Comparison of ENCODE assay signal across 12 cellular contexts in genomic region chr3:48852151-48852550, GRCh38. TPM values are rescaled to one million over a fixed set of nuclear protein-coding genes. Genes with fewer than 3 reads are reported as not detected.
DNase-seq lines count a peak whose midpoint lies in the region; ATAC-seq, FAIRE-seq and TF ChIP-seq lines count a peak whose summit lies in the region.
"Had no signal": no experiment of that assay in that cellular context is flagged by ENCODE, and none has a peak within 500 bp of the region (broad histone marks: within the 10 kb centered on the region; RNA-seq: fewer than 3 reads in every experiment).

No MANE protein-coding gene starts in this region.

- CTCF ChIA-PET in activated CD4-positive, alpha-beta T cell treated with anti-CD3 and anti-CD28 coated beads, Interleukin-2, amount 10 ng/mL, durations not matched to agents 7 days and 5 days (lab: Charles Lee) = interaction anchor here (0.6 to 0.8 kb wide), 2 partner anchors 69 to 94 kb away, joined by 3 read pairs; no protein-coding TSS in a partner anchor
- CTCF ChIA-PET in activated CD4-positive, alpha-beta T cell treated with anti-CD3 and anti-CD28 coated beads for 36 hours (lab: Charles Lee) = no interaction called here
- CTCF ChIA-PET in H1 (lab: Charles Lee; ENCODE audit: partially characterized antibody) = no interaction called here

- no peak for TF ChIP-seq EP300 in H1 (IDR thresholded peaks at IDR 0.05; ENCODE audit: borderline replicate concordance in 1 of 2, low read depth in 2 of 2, low read length in 2 of 2)

- H2AK5ac ChIP-seq in H1 (ENCODE audit: low read depth, low read length) = no peak overlapping the region

- H3K4ac ChIP-seq in H1 (replicated peaks; ENCODE audit: insufficient read length, low read depth, low read length) = no peak overlapping the region

- H3K4me2 ChIP-seq in OCI-LY1 (ENCODE audit: low read length) (no peak overlapping the region), H1 (ENCODE audit: insufficient read depth in 1 of 2, low read depth in 2 of 2, low read length in 2 of 2) (no peak overlapping the region)

- intact Hi-C loops in activated CD4-positive, alpha-beta T cell treated with anti-CD3 and anti-CD28 coated beads for 36 hours (cut with DNase I, micrococcal nuclease) = no loop called here

- POLR2A ChIA-PET in activated CD4-positive, alpha-beta T cell treated with anti-CD3 and anti-CD28 coated beads, Interleukin-2, amount 10 ng/mL, durations not matched to agents 7 days and 5 days (lab: Charles Lee) = no interaction called here
- POLR2A ChIA-PET in activated CD4-positive, alpha-beta T cell treated with anti-CD3 and anti-CD28 coated beads for 36 hours (lab: Charles Lee) = no interaction called here
- POLR2A ChIA-PET in H1 (lab: Charles Lee; ENCODE audit: partially characterized antibody) = interaction anchor here (0.8 to 1.6 kb wide), 2 partner anchors 9 to 156 kb away, joined by 3 to 5 read pairs; no protein-coding TSS in a partner anchor

- no peak overlapping the region; the same call in 1 of the 2 replicates for H3K9ac ChIP-seq in OCI-LY1 (ENCODE audit: low read length)
- H3K9ac ChIP-seq in H1 (replicated peaks in 1 of 4; ENCODE audit: extremely low read depth in 1 of 4, low read depth in 3 of 4, low read length in 3 of 4) = no peak overlapping the region; a peak in 1 of 7 replicates

- H3K9me3 ChIP-seq in OCI-LY1 (ENCODE audit: low read length) (no peaks in the 10 kb centered on the region), H1 (ENCODE audit: insufficient read depth in 2 of 2, low read depth in 1 of 2, low read length in 1 of 2) (no peaks in the 10 kb centered on the region)
- H3K9me3 ChIP-seq: SJCRH30 had no signal

- no peaks in the 10 kb centered on the region for H3F3A ChIP-seq in OCI-LY1 (ENCODE audit: insufficient read depth, low read length)

- peaks cover 9% of the 10 kb centered on the region for H3K4me1 Mint-ChIP-seq in activated CD4-positive, alpha-beta T cell treated with anti-CD3 and anti-CD28 coated beads, Interleukin-2, amount 10 ng/mL, durations not matched to agents 7 days and 5 days
- peaks cover 7% of the 10 kb centered on the region for H3K4me1 Mint-ChIP-seq in activated CD4-positive, alpha-beta T cell treated with anti-CD3 and anti-CD28 coated beads for 36 hours

- H4K8ac ChIP-seq in H1 (ENCODE audit: extremely low read depth, insufficient read depth, low read length) = 0 out of 2 replicates have a peak overlapping the region, but pooled peaks have one; percentile 20

- H3K4me3 ChIP-seq in OCI-LY1 (ENCODE audit: low read depth, low read length, poor library complexity, severe bottlenecking) = no peak overlapping the region
- H3K4me3 ChIP-seq in H1 (ENCODE audit: extremely low read depth in 1 of 4, insufficient read depth in 2 of 4, low read depth in 3 of 4, low read length in 4 of 4) = no peak overlapping the region
- H3K4me3 ChIP-seq: SJCRH30 had no signal

- H2AFZ ChIP-seq in OCI-LY1 (ENCODE audit: low read length) = no peak overlapping the region
- H2AFZ ChIP-seq in H1 (ENCODE audit: low read length) = no peak overlapping the region

- H2BK120ac ChIP-seq in H1 (replicated peaks; ENCODE audit: low read depth, low read length) = no peak overlapping the region

- no peaks in the 10 kb centered on the region for H3K27me3 Mint-ChIP-seq in activated CD4-positive, alpha-beta T cell treated with anti-CD3 and anti-CD28 coated beads, Interleukin-2, amount 10 ng/mL, durations not matched to agents 7 days and 5 days
- no peaks in the 10 kb centered on the region for H3K27me3 Mint-ChIP-seq in activated CD4-positive, alpha-beta T cell treated with anti-CD3 and anti-CD28 coated beads for 36 hours

- H3K4me3 Mint-ChIP-seq in activated CD4-positive, alpha-beta T cell treated with anti-CD3 and anti-CD28 coated beads, Interleukin-2, amount 10 ng/mL, durations not matched to agents 7 days and 5 days = no peak overlapping the region
- no peak overlapping the region for H3K4me3 Mint-ChIP-seq in activated CD4-positive, alpha-beta T cell treated with anti-CD3 and anti-CD28 coated beads for 36 hours

- H3K79me1 ChIP-seq in H1 (ENCODE audit: low read depth, low read length) = no peaks in the 10 kb centered on the region

- TF ChIP-seq CTCF in OCI-LY1 (IDR thresholded peaks at IDR 0.05; ENCODE audit: low read length) (no peak), H1 (IDR thresholded peaks at IDR 0.05; ENCODE audit: control extremely low read depth in 1 of 3, insufficient read depth in 1 of 3, low read depth in 1 of 3, low read length in 3 of 3) (no peak)

- H3K79me2 ChIP-seq in OCI-LY1 (ENCODE audit: insufficient read depth, low read length) = no peaks in the 10 kb centered on the region
- H3K79me2 ChIP-seq in H1 (ENCODE audit: control insufficient read depth in 1 of 2, insufficient read depth in 2 of 2, low read length in 2 of 2) = no peaks in the 10 kb centered on the region

- no peak overlapping the region for H2BK20ac ChIP-seq in H1 (ENCODE audit: low read length)

- ATAC-seq in activated CD4-positive, alpha-beta T cell treated with anti-CD3 and anti-CD28 coated beads for 36 hours = no peak
- ATAC-seq in HG02623 (IDR thresholded peaks at IDR 0.05; ENCODE audit: unreplicated experiment) = no peak

- FAIRE-seq in H1 (lab: Jason Lieb, UNC) = no peak

- no peaks in the 10 kb centered on the region; the same call in 1 of the 2 replicates for H3K36me3 ChIP-seq in OCI-LY1 (ENCODE audit: insufficient read depth, low read length)
- no peaks in the 10 kb centered on the region for H3K36me3 ChIP-seq in H1 (ENCODE audit: control insufficient read depth in 2 of 4, insufficient read depth in 4 of 4, low read length in 3 of 4)
- H3K36me3 ChIP-seq: SJCRH30 had no signal

- H3K4me1 ChIP-seq in OCI-LY1 (ENCODE audit: insufficient read depth, low read length, severe bottlenecking) = peaks cover 44% of the 10 kb centered on the region
- H3K4me1 ChIP-seq in H1 (replicated peaks in 1 of 4; ENCODE audit: control insufficient read depth in 3 of 4, insufficient read depth in 4 of 4, low read length in 3 of 4) = peaks cover 0 to 2% (median 0%) of the 10 kb centered on the region in 4 experiments; a peak in 1 of 7 replicates

- no peak overlapping the region for H2BK12ac ChIP-seq in H1 (ENCODE audit: low read depth, low read length)

- no peaks in the 10 kb centered on the region for H3K27me3 ChIP-seq in OCI-LY1 (ENCODE audit: insufficient read depth, low read length)
- no peaks in the 10 kb centered on the region; a peak in 1 of 7 replicates for H3K27me3 ChIP-seq in H1 (replicated peaks in 1 of 4; ENCODE audit: control insufficient read depth in 3 of 4, extremely low read depth in 1 of 4, insufficient read depth in 3 of 4, low read length in 3 of 4)
- H3K27me3 ChIP-seq: SJCRH30 had no signal

- TF ChIP-seq POLR2A in H1 (IDR thresholded peaks at IDR 0.05; ENCODE audit: control extremely low read depth in 1 of 2, low read depth in 2 of 2, low read length in 2 of 2) = no peak

- H4K20me1 ChIP-seq in OCI-LY1 (ENCODE audit: insufficient read depth, low read length) (no peaks in the 10 kb centered on the region), H1 (replicated peaks in 1 of 2; ENCODE audit: control insufficient read depth in 1 of 2, insufficient read depth in 2 of 2, low read length in 2 of 2) (no peaks in the 10 kb centered on the region)

- no peak for TF ChIP-seq RAD21 in H1 (IDR thresholded peaks at IDR 0.05 in 1 of 2, conservative IDR thresholded peaks at IDR 0.05 in 1 of 2; ENCODE audit: low read depth in 2 of 2, low read length in 2 of 2)

- WGBS in H1 (ENCODE audit: extremely low coverage in 1 of 2, insufficient coverage in 1 of 2, insufficient read length in 1 of 2, insufficient replicate concordance in 2 of 2, low coverage in 1 of 2, low lambda C conversion rate in 2 of 2, missing lambda C conversion rate in 1 of 2), 2 experiments = 86% methylated on average over 4 of the region's 5 CpGs; no CpG with 5 or more reads in 1 of the 2 experiments

- DNase-seq in activated CD4-positive, alpha-beta T cell treated with anti-CD3 and anti-CD28 coated beads, Interleukin-2, amount 10 ng/mL, durations not matched to agents 7 days and 5 days = no peak
- no peak for DNase-seq in activated CD4-positive, alpha-beta T cell treated with anti-CD3 and anti-CD28 coated beads for 36 hours
- DNase-seq in H1 (ENCODE audit: low read depth in 1 of 2, low spot score in 2 of 2) = no peak
- no peak for DNase-seq in substantia nigra (lab: John Stamatoyannopoulos, UW)
- DNase-seq in NCI-H2029 (lab: John Stamatoyannopoulos, UW) = no peak
- DNase-seq in T1000 (lab: John Stamatoyannopoulos, UW) = no peak
- DNase-seq: KBM-7, NCI-H2029 treated with DMSO at 0.1 percent for 48 hours, NCI-H510A had no signal

- no peak overlapping the region for H3K14ac ChIP-seq in H1 (ENCODE audit: insufficient read length)

- no peaks in the 10 kb centered on the region for H3K9me3 Mint-ChIP-seq in activated CD4-positive, alpha-beta T cell treated with anti-CD3 and anti-CD28 coated beads, Interleukin-2, amount 10 ng/mL, durations not matched to agents 7 days and 5 days
- no peaks in the 10 kb centered on the region for H3K9me3 Mint-ChIP-seq in activated CD4-positive, alpha-beta T cell treated with anti-CD3 and anti-CD28 coated beads for 36 hours (ENCODE audit: low read depth)

- H3K9me2 ChIP-seq in OCI-LY1 (ENCODE audit: low read depth, low read length) = no peaks in the 10 kb centered on the region

- peaks cover 6% of the 10 kb centered on the region for H3K23me2 ChIP-seq in H1 (ENCODE audit: low read depth, low read length)

- H3K27ac ChIP-seq in OCI-LY1 (ENCODE audit: low read depth, low read length, poor library complexity, severe bottlenecking) (peak overlapping the region; percentile 14), H1 (ENCODE audit: low read depth, low read length) (no peak overlapping the region), substantia nigra (ENCODE audit: low read depth, low read length, poor library complexity, severe bottlenecking) (peak overlapping the region; percentile 13)
- H3K27ac ChIP-seq: SJCRH30 had no signal

- H3K27ac Mint-ChIP-seq in activated CD4-positive, alpha-beta T cell treated with anti-CD3 and anti-CD28 coated beads, Interleukin-2, amount 10 ng/mL, durations not matched to agents 7 days and 5 days = peak overlapping the region; percentile 31
- H3K27ac Mint-ChIP-seq in activated CD4-positive, alpha-beta T cell treated with anti-CD3 and anti-CD28 coated beads for 36 hours = no peak overlapping the region

- no peak overlapping the region for H3K23ac ChIP-seq in H1 (ENCODE audit: insufficient read length)

- no peak overlapping the region for H2BK15ac ChIP-seq in H1 (ENCODE audit: low read length)

- H4K5ac ChIP-seq in H1 (ENCODE audit: insufficient read length, low read depth, low read length) = no peak overlapping the region

- H3K56ac ChIP-seq in H1 (replicated peaks; ENCODE audit: insufficient read length, low read depth, low read length) = no peak overlapping the region

- H3K18ac ChIP-seq in H1 (ENCODE audit: extremely low read depth, low read length) = no peak overlapping the region

- H2BK5ac ChIP-seq in H1 (ENCODE audit: low read depth, low read length) = no peak overlapping the region

- peaks cover 5% of the 10 kb centered on the region for H3K36me3 Mint-ChIP-seq in activated CD4-positive, alpha-beta T cell treated with anti-CD3 and anti-CD28 coated beads, Interleukin-2, amount 10 ng/mL, durations not matched to agents 7 days and 5 days (ENCODE audit: low read depth)
- peaks cover 2% of the 10 kb centered on the region for H3K36me3 Mint-ChIP-seq in activated CD4-positive, alpha-beta T cell treated with anti-CD3 and anti-CD28 coated beads for 36 hours (ENCODE audit: low read depth)

- no peak overlapping the region for H4K91ac ChIP-seq in H1 (replicated peaks; ENCODE audit: insufficient read length, low read length)

RNA-seq across cellular contexts. Expression of gene PRKAR2A, which starts 4.5 kb away (rescaled TPM):
- 10 to 100 TPM; 26.4 to 27.2 TPM for total RNA-seq in activated CD4-positive, alpha-beta T cell treated with anti-CD3 and anti-CD28 coated beads, Interleukin-2, amount 10 ng/mL, durations not matched to agents 7 days and 5 days
- total RNA-seq in activated CD4-positive, alpha-beta T cell treated with anti-CD3 and anti-CD28 coated beads for 36 hours = 10 to 100 TPM; 28.7 to 35.2 TPM
- 42.4 and 46.3 TPM in 2 replicates for total RNA-seq in H1 (2021; fragmentation: NEBNext Ultra II Directional; extraction: Animal tissue kit (Norgen Biotek cat#: 25700))
- polyA plus RNA-seq in H1 (2011; rRNA removed) = 6.3 and 14.1 TPM in 2 replicates
- 6.7 TPM for polyA plus RNA-seq in H1 (2011; cell fraction: cytosol; rRNA removed)
- 9.5 TPM for polyA plus RNA-seq in H1 (2011; cell fraction: nucleus; rRNA removed)
- polyA plus RNA-seq in H1 (2012, experiment 1 of 2) = 10.3 to 15.4 TPM (median 13.4 TPM) in 4 replicates
- 6.3 TPM for polyA plus RNA-seq in H1 (2012, experiment 2 of 2)
- polyA plus RNA-seq in H1 (2013, experiment 1 of 2) = 22.9 TPM
- 23.2 TPM for polyA plus RNA-seq in H1 (2013, experiment 2 of 2)
- polyA minus RNA-seq in H1 (2011; rRNA and poly(A)+ RNA removed) = 24.5 and 26.6 TPM in 2 replicates
- polyA minus RNA-seq in H1 (2011; cell fraction: cytosol; rRNA and poly(A)+ RNA removed) = 18.1 TPM
- 8.3 TPM for polyA minus RNA-seq in H1 (2011; cell fraction: nucleus; rRNA and poly(A)+ RNA removed)

RNA-seq across cellular contexts. Expression of gene SLC25A20, which starts 46.5 kb away (rescaled TPM):
- 10 to 100 TPM; 35.2 to 40.6 TPM for total RNA-seq in activated CD4-positive, alpha-beta T cell treated with anti-CD3 and anti-CD28 coated beads, Interleukin-2, amount 10 ng/mL, durations not matched to agents 7 days and 5 days
- 10 to 100 TPM; 15.8 to 18.5 TPM for total RNA-seq in activated CD4-positive, alpha-beta T cell treated with anti-CD3 and anti-CD28 coated beads for 36 hours
- total RNA-seq in H1 (2021; fragmentation: NEBNext Ultra II Directional; extraction: Animal tissue kit (Norgen Biotek cat#: 25700)) = 3.8 and 5.1 TPM in 2 replicates
- 2.6 and 4.0 TPM in 2 replicates for polyA plus RNA-seq in H1 (2011; rRNA removed)
- polyA plus RNA-seq in H1 (2011; cell fraction: cytosol; rRNA removed) = 5.7 TPM
- polyA plus RNA-seq in H1 (2011; cell fraction: nucleus; rRNA removed) = 2.6 TPM
- 4.3 to 6.5 TPM (median 5.0 TPM) in 4 replicates for polyA plus RNA-seq in H1 (2012, experiment 1 of 2)
- 3.6 TPM for polyA plus RNA-seq in H1 (2012, experiment 2 of 2)
- polyA plus RNA-seq in H1 (2013, experiment 1 of 2) = 3.5 TPM
- polyA plus RNA-seq in H1 (2013, experiment 2 of 2) = 4.0 TPM
- polyA minus RNA-seq in H1 (2011; rRNA and poly(A)+ RNA removed) = 2.8 and 4.1 TPM in 2 replicates
- polyA minus RNA-seq in H1 (2011; cell fraction: cytosol; rRNA and poly(A)+ RNA removed) = 2.0 TPM
- 2.4 TPM for polyA minus RNA-seq in H1 (2011; cell fraction: nucleus; rRNA and poly(A)+ RNA removed)
